ENCODE assay signal across 1 cellular context in genomic region chr2:20450201-20451108, GRCh38.
TF ChIP-seq lines count a peak whose summit lies in the region.

No MANE protein-coding gene starts in this region.

TF ChIP-seq in HepG2, 621 proteins besides CTCF, POLR2A, EP300 and RAD21 (continued from another document and continues in another):
- TF ChIP-seq ARID2 (CRISPR knock-in tag; IDR thresholded peaks at IDR 0.05; ENCODE audit: borderline replicate concordance) (peak; percentile 93; the same call in 1 of the 2 replicates), ZBTB38 (CRISPR knock-in tag; IDR thresholded peaks at IDR 0.05) (0 out of 2 replicates have a peak, but pooled peaks have one; percentile 14), ZNF557 (CRISPR knock-in tag; IDR thresholded peaks at IDR 0.05) (peak; percentile 43; the same call in 1 of the 2 replicates), ZNF879 (CRISPR knock-in tag; IDR thresholded peaks at IDR 0.05) (no peak), TOPORS (CRISPR knock-in tag; IDR thresholded peaks at IDR 0.05) (peak; percentile 69; the same call in 1 of the 2 replicates), ZC3H4 (CRISPR knock-in tag; IDR thresholded peaks at IDR 0.05; ENCODE audit: borderline replicate concordance) (peak; percentile 21; the same call in 1 of the 2 replicates), ZNF205 (CRISPR knock-in tag; IDR thresholded peaks at IDR 0.05) (peak; percentile 66; the same call in 1 of the 2 replicates), STAG1 (CRISPR knock-in tag; IDR thresholded peaks at IDR 0.05) (peak; percentile 21), ZBTB34 (CRISPR knock-in tag; IDR thresholded peaks at IDR 0.05) (peak; percentile 32; the same call in 1 of the 2 replicates), NR2F2 (IDR thresholded peaks at IDR 0.05; ENCODE audit: borderline replicate concordance, low read depth) (peak; percentile 36; the same call in 1 of the 2 replicates), AGO1 (IDR thresholded peaks at IDR 0.05; ENCODE audit: low read depth, low read length, poor library complexity, severe bottlenecking) (peak; percentile 96), ETV6 (CRISPR knock-in tag; conservative IDR thresholded peaks at IDR 0.05) (0 out of 2 replicates have a peak, but pooled peaks have one; percentile 16), ZNF709 (CRISPR knock-in tag; IDR thresholded peaks at IDR 0.05) (0 out of 2 replicates have a peak, but pooled peaks have one; percentile 4), MED13 (CRISPR knock-in tag; IDR thresholded peaks at IDR 0.05) (peak; percentile 81), MIER3 (CRISPR knock-in tag; IDR thresholded peaks at IDR 0.05; ENCODE audit: borderline replicate concordance) (peak; percentile 15; the same call in 1 of the 2 replicates), ZSCAN9 (CRISPR knock-in tag; IDR thresholded peaks at IDR 0.05; ENCODE audit: borderline replicate concordance) (0 out of 2 replicates have a peak, but pooled peaks have one; percentile 1), ZNF414 (CRISPR knock-in tag; IDR thresholded peaks at IDR 0.05) (peak; percentile 64; the same call in 1 of the 2 replicates), EED (CRISPR knock-in tag; IDR thresholded peaks at IDR 0.05) (no peak), SSRP1 (CRISPR knock-in tag; IDR thresholded peaks at IDR 0.05) (peak; percentile 87), KDM2A (CRISPR knock-in tag; IDR thresholded peaks at IDR 0.05; ENCODE audit: borderline replicate concordance, low read depth) (peak; percentile 77), RFXAP (CRISPR knock-in tag; IDR thresholded peaks at IDR 0.05; ENCODE audit: borderline replicate concordance) (0 out of 2 replicates have a peak, but pooled peaks have one; percentile 68), NR2F6 (IDR thresholded peaks at IDR 0.05) (peak; percentile 77), NR2F6 (CRISPR knock-in tag; IDR thresholded peaks at IDR 0.05) (peak; percentile 32; the same call in 1 of the 2 replicates), SMAD9 (CRISPR knock-in tag; IDR thresholded peaks at IDR 0.05) (no peak), HDAC6 (IDR thresholded peaks at IDR 0.05; ENCODE audit: low read depth, low read length) (no peak), ZGPAT (CRISPR knock-in tag; IDR thresholded peaks at IDR 0.05) (peak; percentile 74), RBM39 (IDR thresholded peaks at IDR 0.05; ENCODE audit: low read depth, low read length, poor library complexity, severe bottlenecking) (peak; percentile 70), ZXDC (CRISPR knock-in tag; IDR thresholded peaks at IDR 0.05) (0 out of 2 replicates have a peak, but pooled peaks have one; percentile 41), ZNF292 (CRISPR knock-in tag; IDR thresholded peaks at IDR 0.05; ENCODE audit: borderline replicate concordance, low read depth) (0 out of 2 replicates have a peak, but pooled peaks have one; percentile 22), ZNF749 (CRISPR knock-in tag; IDR thresholded peaks at IDR 0.05; ENCODE audit: borderline replicate concordance) (peak; percentile 25; the same call in 1 of the 2 replicates), TCF7L2 (IDR thresholded peaks at IDR 0.05; ENCODE audit: low read depth, low read length) (peak; percentile 53; the same call in 1 of the 2 replicates), RBFOX2 (IDR thresholded peaks at IDR 0.05; ENCODE audit: low read depth, low read length) (peak; percentile 69), POLR2G (IDR thresholded peaks at IDR 0.05; ENCODE audit: low read depth, low read length) (peak; percentile 95), HDAC2 (CRISPR knock-in tag; IDR thresholded peaks at IDR 0.05) (no peak), MLLT10 (CRISPR knock-in tag; IDR thresholded peaks at IDR 0.05) (no peak), MXD4 (CRISPR knock-in tag; IDR thresholded peaks at IDR 0.05) (peak; percentile 51; the same call in 1 of the 2 replicates), SALL1 (CRISPR knock-in tag; IDR thresholded peaks at IDR 0.05) (peak; percentile 63), ZFP36L2 (CRISPR knock-in tag; IDR thresholded peaks at IDR 0.05) (no peak), NFIC (IDR thresholded peaks at IDR 0.05; ENCODE audit: low read length) (peak; percentile 71), SIX1 (CRISPR knock-in tag; IDR thresholded peaks at IDR 0.05; ENCODE audit: borderline replicate concordance) (no peak; the same call in 1 of the 2 replicates), KLF15 (CRISPR knock-in tag; IDR thresholded peaks at IDR 0.05; ENCODE audit: borderline replicate concordance) (no peak), MXI1 (IDR thresholded peaks at IDR 0.05; ENCODE audit: borderline replicate concordance, low read depth, low read length) (peak; percentile 7; the same call in 1 of the 3 replicates), IRF2 (CRISPR knock-in tag; IDR thresholded peaks at IDR 0.05) (0 out of 2 replicates have a peak, but pooled peaks have one; percentile 18), ZFP36L1 (CRISPR knock-in tag; IDR thresholded peaks at IDR 0.05) (0 out of 2 replicates have a peak, but pooled peaks have one; percentile 30), FOSL1 (CRISPR knock-in tag; IDR thresholded peaks at IDR 0.05; ENCODE audit: borderline replicate concordance) (peak; percentile 21; the same call in 1 of the 2 replicates), NFKB2 (CRISPR knock-in tag; IDR thresholded peaks at IDR 0.05; ENCODE audit: borderline replicate concordance) (peak; percentile 30; the same call in 1 of the 2 replicates), YEATS4 (CRISPR knock-in tag; IDR thresholded peaks at IDR 0.05; ENCODE audit: borderline replicate concordance) (peak; percentile 38; the same call in 1 of the 2 replicates), ZNF501 (CRISPR knock-in tag; IDR thresholded peaks at IDR 0.05) (peak; percentile 75), MED8 (CRISPR knock-in tag; IDR thresholded peaks at IDR 0.05; ENCODE audit: insufficient replicate concordance) (peak; percentile 62), TFAP4 (IDR thresholded peaks at IDR 0.05; ENCODE audit: borderline replicate concordance, low read depth) (peak; percentile 74), SIN3A (IDR thresholded peaks at IDR 0.05; ENCODE audit: borderline replicate concordance, low read depth, low read length) (0 out of 2 replicates have a peak, but pooled peaks have one; percentile 68)
- TF ChIP-seq, protein P1, sequence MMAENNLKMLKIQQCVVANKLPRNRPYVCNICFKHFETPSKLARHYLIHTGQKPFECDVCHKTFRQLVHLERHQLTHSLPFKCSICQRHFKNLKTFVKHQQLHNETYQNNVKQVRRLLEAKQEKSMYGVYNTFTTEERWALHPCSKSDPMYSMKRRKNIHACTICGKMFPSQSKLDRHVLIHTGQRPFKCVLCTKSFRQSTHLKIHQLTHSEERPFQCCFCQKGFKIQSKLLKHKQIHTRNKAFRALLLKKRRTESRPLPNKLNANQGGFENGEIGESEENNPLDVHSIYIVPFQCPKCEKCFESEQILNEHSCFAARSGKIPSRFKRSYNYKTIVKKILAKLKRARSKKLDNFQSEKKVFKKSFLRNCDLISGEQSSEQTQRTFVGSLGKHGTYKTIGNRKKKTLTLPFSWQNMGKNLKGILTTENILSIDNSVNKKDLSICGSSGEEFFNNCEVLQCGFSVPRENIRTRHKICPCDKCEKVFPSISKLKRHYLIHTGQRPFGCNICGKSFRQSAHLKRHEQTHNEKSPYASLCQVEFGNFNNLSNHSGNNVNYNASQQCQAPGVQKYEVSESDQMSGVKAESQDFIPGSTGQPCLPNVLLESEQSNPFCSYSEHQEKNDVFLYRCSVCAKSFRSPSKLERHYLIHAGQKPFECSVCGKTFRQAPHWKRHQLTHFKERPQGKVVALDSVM (CRISPR knock-in tag; IDR thresholded peaks at IDR 0.05): 0 out of 2 replicates have a peak, but pooled peaks have one; percentile 21
- TF ChIP-seq, protein P2, sequence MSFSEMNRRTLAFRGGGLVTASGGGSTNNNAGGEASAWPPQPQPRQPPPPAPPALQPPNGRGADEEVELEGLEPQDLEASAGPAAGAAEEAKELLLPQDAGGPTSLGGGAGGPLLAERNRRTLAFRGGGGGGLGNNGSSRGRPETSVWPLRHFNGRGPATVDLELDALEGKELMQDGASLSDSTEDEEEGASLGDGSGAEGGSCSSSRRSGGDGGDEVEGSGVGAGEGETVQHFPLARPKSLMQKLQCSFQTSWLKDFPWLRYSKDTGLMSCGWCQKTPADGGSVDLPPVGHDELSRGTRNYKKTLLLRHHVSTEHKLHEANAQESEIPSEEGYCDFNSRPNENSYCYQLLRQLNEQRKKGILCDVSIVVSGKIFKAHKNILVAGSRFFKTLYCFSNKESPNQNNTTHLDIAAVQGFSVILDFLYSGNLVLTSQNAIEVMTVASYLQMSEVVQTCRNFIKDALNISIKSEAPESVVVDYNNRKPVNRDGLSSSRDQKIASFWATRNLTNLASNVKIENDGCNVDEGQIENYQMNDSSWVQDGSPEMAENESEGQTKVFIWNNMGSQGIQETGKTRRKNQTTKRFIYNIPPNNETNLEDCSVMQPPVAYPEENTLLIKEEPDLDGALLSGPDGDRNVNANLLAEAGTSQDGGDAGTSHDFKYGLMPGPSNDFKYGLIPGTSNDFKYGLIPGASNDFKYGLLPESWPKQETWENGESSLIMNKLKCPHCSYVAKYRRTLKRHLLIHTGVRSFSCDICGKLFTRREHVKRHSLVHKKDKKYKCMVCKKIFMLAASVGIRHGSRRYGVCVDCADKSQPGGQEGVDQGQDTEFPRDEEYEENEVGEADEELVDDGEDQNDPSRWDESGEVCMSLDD (CRISPR knock-in tag; IDR thresholded peaks at IDR 0.05; ENCODE audit: borderline replicate concordance): 0 out of 2 replicates have a peak, but pooled peaks have one; percentile 49
- TF ChIP-seq, protein P3, sequence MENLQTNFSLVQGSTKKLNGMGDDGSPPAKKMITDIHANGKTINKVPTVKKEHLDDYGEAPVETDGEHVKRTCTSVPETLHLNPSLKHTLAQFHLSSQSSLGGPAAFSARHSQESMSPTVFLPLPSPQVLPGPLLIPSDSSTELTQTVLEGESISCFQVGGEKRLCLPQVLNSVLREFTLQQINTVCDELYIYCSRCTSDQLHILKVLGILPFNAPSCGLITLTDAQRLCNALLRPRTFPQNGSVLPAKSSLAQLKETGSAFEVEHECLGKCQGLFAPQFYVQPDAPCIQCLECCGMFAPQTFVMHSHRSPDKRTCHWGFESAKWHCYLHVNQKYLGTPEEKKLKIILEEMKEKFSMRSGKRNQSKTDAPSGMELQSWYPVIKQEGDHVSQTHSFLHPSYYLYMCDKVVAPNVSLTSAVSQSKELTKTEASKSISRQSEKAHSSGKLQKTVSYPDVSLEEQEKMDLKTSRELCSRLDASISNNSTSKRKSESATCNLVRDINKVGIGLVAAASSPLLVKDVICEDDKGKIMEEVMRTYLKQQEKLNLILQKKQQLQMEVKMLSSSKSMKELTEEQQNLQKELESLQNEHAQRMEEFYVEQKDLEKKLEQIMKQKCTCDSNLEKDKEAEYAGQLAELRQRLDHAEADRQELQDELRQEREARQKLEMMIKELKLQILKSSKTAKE (CRISPR knock-in tag; IDR thresholded peaks at IDR 0.05; ENCODE audit: borderline replicate concordance): peak; percentile 57
